ENCODE assay signal across 22 cellular contexts in the genomic region with DNA sequence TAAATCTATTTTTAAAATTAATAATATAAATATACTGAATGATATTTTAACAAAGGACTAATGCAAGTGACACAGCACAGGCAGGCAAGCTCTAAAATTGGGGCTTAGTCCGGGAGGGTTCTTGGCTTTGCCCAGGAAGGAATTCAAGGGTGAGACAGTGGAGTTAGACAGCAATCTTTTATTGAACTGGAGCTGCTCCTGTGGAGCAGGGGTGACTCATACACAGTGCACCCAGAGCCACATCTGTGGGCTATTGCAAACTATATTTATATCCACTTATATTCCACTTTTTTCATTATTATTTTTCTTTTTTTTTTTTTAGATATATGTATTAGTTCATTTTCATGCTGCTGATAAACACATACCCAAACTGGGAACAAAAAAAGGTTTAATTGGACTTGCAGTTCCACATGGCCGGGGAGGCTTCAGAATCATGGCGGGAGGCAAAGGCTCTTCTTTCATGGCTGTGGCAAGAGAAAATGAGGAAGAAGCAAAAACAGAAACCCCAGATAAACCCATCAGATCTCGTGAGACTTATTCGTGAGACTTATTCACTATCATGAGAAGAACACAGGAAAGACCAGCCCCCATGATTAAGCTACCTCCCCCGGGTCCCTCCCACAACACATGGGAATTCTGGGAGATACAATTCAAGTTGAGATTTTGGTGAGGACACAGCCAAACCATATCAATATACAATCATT.
"Had no signal": no experiment of that assay in that cellular context is flagged by ENCODE, and none has a peak within 500 bp of the region (broad histone marks: within the 10 kb centered on the region; RNA-seq: fewer than 3 reads in every experiment).

No MANE protein-coding gene starts in this region.

- H3K27me3 ChIP-seq: ascending aorta, esophagus muscularis mucosa, spleen, upper lobe of left lung had no signal

- DNase-seq: activated CD4-positive, alpha-beta T cell treated with anti-CD3 and anti-CD28 coated beads, Interleukin-2, amount 50 U/mL, for 1 hour; activated CD8-positive, alpha-beta memory T cell treated with anti-CD3 and anti-CD28 coated beads for 24 hours; activated CD8-positive, alpha-beta memory T cell treated with anti-CD3 and anti-CD28 coated beads, Interleukin-2, amount 50 U/mL, for 48 hours; activated effector memory CD4-positive, alpha-beta T cell treated with Interleukin-2 at 50 U/mL for 16 hours; activated naive CD4-positive, alpha-beta T cell treated with anti-CD3 and anti-CD28 coated beads, Interleukin-2, amount 50 U/mL, for 16 hours; activated T-cell treated with anti-CD3 and anti-CD28 coated beads, Interleukin-2, amount 50 U/mL, for 48 hours; cerebellar nuclear complex; cortex of kidney; effector CD4-positive, alpha-beta T cell; left ventricle myocardium superior; mucosa of descending colon; naive B cell; retina; spleen; stimulated activated CD4-positive, alpha-beta T cell treated with anti-CD3 and anti-CD28 coated beads, Interleukin-4, amount 100 ng/mL, for 4 hours; T1000; upper lobe of left lung had no signal

- H3K4me3 ChIP-seq: ascending aorta, esophagus muscularis mucosa, mucosa of descending colon, spleen, thoracic aorta, upper lobe of left lung had no signal

- ATAC-seq: activated CD4-positive, CD25-positive, alpha-beta regulatory T cell treated with anti-CD3 and anti-CD28 coated beads, Interleukin-2, amount 50 U/mL, for 24 hours; left ventricle myocardium superior; mucosa of descending colon; stimulated activated memory B cell treated with anti-CD40 and anti-IgM and Interleukin-4, amounts not matched to agents 10 μg/mL and 1 μg/mL and 100 μg/mL, for 72 hours had no signal

- H3K36me3 ChIP-seq: ascending aorta, esophagus muscularis mucosa, spleen, thoracic aorta, upper lobe of left lung had no signal
